In genomic region chr20:7776148-7776547, GRCh38 we compare ENCODE assay signal across 7 cellular contexts.
"Had no signal": no experiment of that assay in that cellular context is flagged by ENCODE, and none has a peak within 500 bp of the region (broad histone marks: within the 10 kb centered on the region; RNA-seq: fewer than 3 reads in every experiment).

No MANE protein-coding gene starts in this region.

- H3K27ac ChIP-seq: GM23248, KMS-11 had no signal

- H3K4me3 ChIP-seq: GM23248 had no signal

- H3K4me2 ChIP-seq: KMS-11 had no signal

- H2AFZ ChIP-seq: GM23248 had no signal

- H3K9ac ChIP-seq: GM23248, KMS-11 had no signal

- ATAC-seq: HepG2 had no signal

- DNase-seq: GM23248, H9, HCEC 1CT, HFFc6, KBM-7 had no signal
